In genomic region chr1:93749894-93750301, GRCh38 we compare ENCODE assay signal across 9 cellular contexts.
A peak's percentile ranks its signal among the peaks of the same experiment; 100 is the strongest.
DNase-seq lines count a peak whose midpoint lies in the region; ATAC-seq, FAIRE-seq and TF ChIP-seq lines count a peak whose summit lies in the region.
"Had no signal": no experiment of that assay in that cellular context is flagged by ENCODE, and none has a peak within 500 bp of the region (broad histone marks: within the 10 kb centered on the region; RNA-seq: fewer than 3 reads in every experiment).

No MANE protein-coding gene starts in this region.

- FAIRE-seq in GM12891 (lab: Jason Lieb, UNC), result peak; percentile 78

- no peak overlapping the region for H3K4me3 ChIP-seq in astrocyte of the cerebellum (ENCODE audit: low read depth, low read length)

- no peak overlapping the region for H3K27ac ChIP-seq in caudate nucleus (ENCODE audit: low read depth, low read length)

- TF ChIP-seq CTCF in astrocyte of the cerebellum (IDR thresholded peaks at IDR 0.05; ENCODE audit: low read depth, low read length, missing control alignments), result peak; percentile 25

- no peak for ATAC-seq in HG03097 (IDR thresholded peaks at IDR 0.05; ENCODE audit: low FRiP score, unreplicated experiment)

- in situ Hi-C loops in astrocyte of the cerebellum (cut with HindIII; ENCODE audit: low sequenced_read_pairs), result no loop called here

- no peak for TF ChIP-seq EP300 in Ishikawa (IDR thresholded peaks at IDR 0.05; ENCODE audit: borderline replicate concordance)

- TF ChIP-seq RAD21 in Ishikawa (IDR thresholded peaks at IDR 0.05; ENCODE audit: low read depth), result peak; percentile 46

- DNase-seq in GM12891 (ENCODE audit: insufficient read length, low spot score), result no peak
- DNase-seq in astrocyte of the cerebellum (ENCODE audit: low read depth), result no peak
- DNase-seq in renal cortical epithelial cell (ENCODE audit: low read depth), result peak; percentile 46
- DNase-seq in caudate nucleus (lab: John Stamatoyannopoulos, UW), result no peak
- DNase-seq in NCI-H1694 (lab: John Stamatoyannopoulos, UW), result no peak
- DNase-seq: activated CD4-positive, alpha-beta memory T cell treated with anti-CD3 and anti-CD28 coated beads, Interleukin-2, amount 10 ng/mL, durations not matched to agents 7 days and 5 days; NCI-H1436 treated with DMSO at 0.1 percent for 48 hours had no signal

- TF ChIP-seq POLR2A in GM12891 (IDR thresholded peaks at IDR 0.05; ENCODE audit: low read depth, low read length), result no peak

TF ChIP-seq in GM12891, 5 proteins besides CTCF, POLR2A, EP300 and RAD21:
- TF ChIP-seq POLR2AphosphoS5 (IDR thresholded peaks at IDR 0.05; ENCODE audit: low read depth, low read length) (no peak), POU2F2 (IDR thresholded peaks at IDR 0.05; ENCODE audit: low read depth, low read length) (no peak), TAF1 (IDR thresholded peaks at IDR 0.05; ENCODE audit: low read depth, low read length) (no peak), PAX5 (IDR thresholded peaks at IDR 0.05; ENCODE audit: insufficient read depth, low read length, severe bottlenecking) (no peak), SPI1 (IDR thresholded peaks at IDR 0.05; ENCODE audit: low read depth, low read length) (no peak)

TF ChIP-seq in Ishikawa, 13 proteins besides CTCF, POLR2A, EP300 and RAD21:
- TF ChIP-seq CREB1 (IDR thresholded peaks at IDR 0.05; ENCODE audit: low read depth) (no peak), USF1 (IDR thresholded peaks at IDR 0.05) (no peak), NFIC (IDR thresholded peaks at IDR 0.05) (0 out of 2 replicates have a peak, but pooled peaks have one; percentile 35), MAX (IDR thresholded peaks at IDR 0.05) (no peak), FOXM1 (IDR thresholded peaks at IDR 0.05; ENCODE audit: borderline replicate concordance, low read depth) (no peak), TCF12 (IDR thresholded peaks at IDR 0.05; ENCODE audit: low read depth) (no peak), TAF1 (IDR thresholded peaks at IDR 0.05; ENCODE audit: low read depth) (no peak), TEAD4 (IDR thresholded peaks at IDR 0.05) (no peak)
